1 cellular context compared by ENCODE assay signal in the genomic region with DNA sequence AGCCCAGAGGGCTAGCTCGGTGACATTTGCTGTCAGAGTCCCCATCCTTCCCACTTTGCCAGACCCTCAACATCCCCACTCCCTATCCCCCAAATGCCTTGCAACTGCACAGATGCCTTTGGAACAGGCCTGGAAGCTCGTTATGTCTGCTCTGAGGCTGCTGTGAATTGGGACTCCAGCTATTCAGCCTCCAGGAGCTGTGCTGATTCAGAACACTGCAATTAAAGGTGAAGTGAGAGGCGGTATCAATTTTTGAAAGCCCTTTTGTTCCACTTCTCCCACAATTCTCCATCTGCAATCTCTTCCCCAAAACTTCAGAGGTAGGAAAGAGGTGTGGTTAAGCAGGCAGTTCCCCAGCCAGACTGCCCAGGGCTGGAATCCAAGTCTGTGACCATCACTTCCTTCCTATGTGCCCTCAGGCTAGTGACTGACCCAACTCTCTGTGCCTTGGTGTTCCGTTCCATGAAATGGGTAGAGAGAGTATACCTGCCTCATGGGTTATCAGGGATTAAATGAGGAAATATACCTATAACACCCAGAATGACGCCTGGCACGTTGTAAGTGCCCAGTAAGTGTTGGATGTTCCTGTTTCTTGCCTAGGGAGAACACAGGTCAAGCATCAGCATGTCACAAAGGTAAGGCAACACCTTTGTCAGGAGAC.
TF ChIP-seq lines count a peak whose summit lies in the region.

No MANE protein-coding gene starts in this region.

TF ChIP-seq in HepG2, 621 proteins besides CTCF, POLR2A, EP300 and RAD21 (continued from another document):
- TF ChIP-seq, protein P1, sequence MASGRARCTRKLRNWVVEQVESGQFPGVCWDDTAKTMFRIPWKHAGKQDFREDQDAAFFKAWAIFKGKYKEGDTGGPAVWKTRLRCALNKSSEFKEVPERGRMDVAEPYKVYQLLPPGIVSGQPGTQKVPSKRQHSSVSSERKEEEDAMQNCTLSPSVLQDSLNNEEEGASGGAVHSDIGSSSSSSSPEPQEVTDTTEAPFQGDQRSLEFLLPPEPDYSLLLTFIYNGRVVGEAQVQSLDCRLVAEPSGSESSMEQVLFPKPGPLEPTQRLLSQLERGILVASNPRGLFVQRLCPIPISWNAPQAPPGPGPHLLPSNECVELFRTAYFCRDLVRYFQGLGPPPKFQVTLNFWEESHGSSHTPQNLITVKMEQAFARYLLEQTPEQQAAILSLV (CRISPR knock-in tag; IDR thresholded peaks at IDR 0.05; ENCODE audit: borderline replicate concordance): no peak
